8 cellular contexts compared by ENCODE assay signal in the genomic region with DNA sequence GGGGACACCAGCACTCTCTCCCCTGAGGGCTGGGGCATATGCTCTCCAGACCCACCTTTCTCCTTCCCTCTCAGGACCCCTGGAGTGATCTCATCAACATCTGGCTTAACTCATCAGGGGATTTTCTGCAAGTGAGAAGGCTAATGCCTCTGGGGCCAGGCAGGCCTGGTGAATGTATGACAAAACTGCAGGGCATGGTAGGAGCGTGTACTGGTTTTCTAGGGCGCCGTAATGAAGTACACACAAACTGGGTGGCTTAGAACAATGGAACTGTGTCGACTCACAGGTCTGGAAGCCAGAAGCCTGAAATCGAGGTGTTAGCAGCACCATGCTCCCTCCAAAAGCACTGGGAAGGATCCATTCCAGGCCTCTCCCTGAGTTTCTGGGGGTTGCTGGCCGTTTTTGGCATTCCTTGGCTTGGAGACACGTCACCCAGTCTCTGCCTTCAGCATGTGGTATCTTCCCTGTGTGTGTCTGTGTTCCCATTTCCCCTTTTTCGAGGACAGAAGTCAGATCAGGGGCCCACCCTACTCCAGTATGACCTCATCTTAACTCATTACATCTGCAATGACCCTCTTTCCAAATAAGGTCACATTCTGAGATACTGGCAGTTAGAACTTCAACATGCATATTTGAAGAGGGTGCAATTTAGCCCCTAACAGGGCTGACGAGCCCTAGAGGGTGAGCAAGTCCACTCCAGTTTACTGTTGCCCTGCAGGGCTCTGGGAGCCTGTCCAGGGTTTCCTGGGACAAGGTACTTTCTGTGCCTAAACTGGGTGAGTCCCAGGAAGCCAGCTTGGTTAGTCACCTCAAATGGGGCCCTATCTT. TPM values are rescaled to one million over a fixed set of nuclear protein-coding genes. Genes with fewer than 3 reads are reported as not detected.
DNase-seq lines count a peak whose midpoint lies in the region; ATAC-seq and TF ChIP-seq lines count a peak whose summit lies in the region.

No MANE protein-coding gene starts in this region.

- no peak for TF ChIP-seq POLR2A in thyroid gland (IDR thresholded peaks at IDR 0.05)

- WGBS in thyroid gland, 2 donors: 81 to 84% methylated on average over 9 of the region's 9 CpGs

- no peaks in the 10 kb centered on the region for H4K20me1 ChIP-seq in KMS-11 (ENCODE audit: insufficient read depth)

- no peak overlapping the region for H3K4me3 ChIP-seq in KMS-11 (IDR thresholded peaks at IDR 0.05; ENCODE audit: insufficient read depth, low read depth, low read length)
- no peak overlapping the region for H3K4me3 ChIP-seq in left lung
- no peak overlapping the region for H3K4me3 ChIP-seq in thyroid gland (replicated peaks in 1 of 3)

- ATAC-seq in left lung (peak; percentile 61), HG02938 (IDR thresholded peaks at IDR 0.05; ENCODE audit: unreplicated experiment) (no peak), GM21360 (IDR thresholded peaks at IDR 0.05; ENCODE audit: unreplicated experiment) (no peak)

- H3K9me3 Mint-ChIP-seq in activated naive CD8-positive, alpha-beta T cell treated with anti-CD3 and anti-CD28 coated beads for 36 hours: peaks cover 3% of the 10 kb centered on the region

- no peaks in the 10 kb centered on the region for H3K27me3 Mint-ChIP-seq in activated naive CD8-positive, alpha-beta T cell treated with anti-CD3 and anti-CD28 coated beads for 36 hours

- H3K27ac Mint-ChIP-seq in activated naive CD8-positive, alpha-beta T cell treated with anti-CD3 and anti-CD28 coated beads for 36 hours: peak overlapping the region; percentile 80

- H3K27me3 ChIP-seq in KMS-11 (ENCODE audit: insufficient read depth, low read depth) (no peaks in the 10 kb centered on the region), left lung (no peaks in the 10 kb centered on the region), thyroid gland (no peaks in the 10 kb centered on the region)

- no peaks in the 10 kb centered on the region for H3K36me3 ChIP-seq in KMS-11 (ENCODE audit: insufficient read depth)
- H3K36me3 ChIP-seq in left lung: no peaks in the 10 kb centered on the region
- H3K36me3 ChIP-seq in thyroid gland: no peaks in the 10 kb centered on the region

- H2AFZ ChIP-seq in KMS-11 (ENCODE audit: low read depth): peak overlapping the region; percentile 62; the same call in 1 of the 2 replicates

- peak; percentile 61 for DNase-seq in Ammon's horn (ENCODE audit: low spot score)
- DNase-seq in activated naive CD8-positive, alpha-beta T cell treated with anti-CD3 and anti-CD28 coated beads for 36 hours: no peak
- peak in 1 of 2 donors; percentile 63 for DNase-seq in left lung
- DNase-seq in thyroid gland: no peak
- no peak for DNase-seq in NCI-H1694 (lab: John Stamatoyannopoulos, UW)

- H3K9me3 ChIP-seq in left lung: no peaks in the 10 kb centered on the region
- H3K9me3 ChIP-seq in thyroid gland: no peaks in the 10 kb centered on the region

- no peak overlapping the region for H3K4me3 Mint-ChIP-seq in activated naive CD8-positive, alpha-beta T cell treated with anti-CD3 and anti-CD28 coated beads for 36 hours

- H3K9ac ChIP-seq in KMS-11: peak overlapping the region; percentile 71

- peak overlapping the region; percentile 95 for H3K4me2 ChIP-seq in KMS-11

- TF ChIP-seq CTCF in KMS-11 (conservative IDR thresholded peaks at IDR 0.05; ENCODE audit: low read depth, low read length): no peak
- no peak for TF ChIP-seq CTCF in left lung (IDR thresholded peaks at IDR 0.05)
- TF ChIP-seq CTCF in thyroid gland (IDR thresholded peaks at IDR 0.05): no peak

- intact Hi-C loops in left lung (cut with DNase I) (no loop called here), thyroid gland (cut with DNase I) (no loop called here)

- H3K4me1 ChIP-seq in KMS-11 (ENCODE audit: low read depth, poor library complexity, severe bottlenecking): peaks cover 88% of the 10 kb centered on the region
- H3K4me1 ChIP-seq in left lung: peaks cover 0 to 74% of the 10 kb centered on the region in 2 donors
- H3K4me1 ChIP-seq in thyroid gland: peaks cover 8 to 28% of the 10 kb centered on the region in 2 donors

- H3K27ac ChIP-seq in KMS-11: peak overlapping the region; percentile 96
- H3K27ac ChIP-seq in left lung: peak overlapping the region in 1 of 2 donors; percentile 84
- no peak overlapping the region for H3K27ac ChIP-seq in thyroid gland

- H3K79me2 ChIP-seq in KMS-11 (ENCODE audit: insufficient read depth, low read depth): no peaks in the 10 kb centered on the region

- peaks cover 11% of the 10 kb centered on the region for H3K36me3 Mint-ChIP-seq in activated naive CD8-positive, alpha-beta T cell treated with anti-CD3 and anti-CD28 coated beads for 36 hours

- peaks cover 81% of the 10 kb centered on the region for H3K4me1 Mint-ChIP-seq in activated naive CD8-positive, alpha-beta T cell treated with anti-CD3 and anti-CD28 coated beads for 36 hours

RNA-seq across cellular contexts. Expression of a gene that starts 45.5 kb away (rescaled TPM):
- 100 to 1,000 TPM; 119 to 122 TPM for total RNA-seq in activated naive CD8-positive, alpha-beta T cell treated with anti-CD3 and anti-CD28 coated beads for 36 hours
- 10 to 100 TPM; 67.2 to 86.5 TPM for total RNA-seq in left lung
- 10 to 100 TPM; 70.8 to 97.6 (median 87.4) TPM for total RNA-seq in thyroid gland
